In the genomic region with DNA sequence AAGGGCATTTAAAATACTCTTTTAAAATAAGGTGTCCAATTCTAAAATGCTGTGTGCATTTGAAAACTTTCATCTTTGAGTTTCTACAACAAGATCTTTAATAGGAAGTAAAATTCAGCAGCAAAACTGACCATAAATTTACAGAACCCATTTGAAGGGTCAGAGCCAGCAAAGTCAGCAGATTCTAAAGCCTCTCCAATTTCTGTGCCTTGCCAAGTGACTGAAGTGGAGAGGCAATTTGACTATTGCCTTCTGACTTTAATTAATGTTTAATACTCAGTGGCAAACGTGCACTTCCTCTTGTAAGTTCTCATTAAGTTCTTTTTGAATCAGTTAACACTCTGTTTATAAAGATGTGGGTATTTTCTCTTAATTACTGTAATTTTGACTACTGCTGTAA, we compare ENCODE assay signal across 13 cellular contexts.
"Had no signal": no experiment of that assay in that cellular context is flagged by ENCODE, and none has a peak within 500 bp of the region (broad histone marks: within the 10 kb centered on the region; RNA-seq: fewer than 3 reads in every experiment).

No MANE protein-coding gene starts in this region.

- H3K36me3 Mint-ChIP-seq: activated naive CD4-positive, alpha-beta T cell treated with anti-CD3 and anti-CD28 coated beads, Interleukin-2, amount 50 U/mL, for 24 hours had no signal

- ATAC-seq: left colon had no signal

- H3K4me1 Mint-ChIP-seq: activated B cell treated with CpG ODN at 0.5 μM for 24 hours; activated CD4-positive, alpha-beta T cell treated with anti-CD3 and anti-CD28 coated beads, Interleukin-2, amount 10 ng/mL, durations not matched to agents 24 days and 14 days; activated naive CD4-positive, alpha-beta T cell treated with anti-CD3 and anti-CD28 coated beads, Interleukin-2, amount 50 U/mL, for 24 hours had no signal

- H3K27ac ChIP-seq: colonic mucosa, upper lobe of left lung had no signal

- DNase-seq: activated B cell treated with CpG ODN at 0.5 μM for 24 hours; activated CD4-positive, alpha-beta T cell treated with anti-CD3 and anti-CD28 coated beads, Interleukin-2, amount 10 ng/mL, durations not matched to agents 24 days and 14 days; caudate nucleus; colonic mucosa; effector CD4-positive, alpha-beta T cell; foreskin melanocyte; left colon; mammary epithelial cell; nephron progenitor cell; stimulated activated CD4-positive, alpha-beta T cell treated with anti-CD3 and anti-CD28 coated beads, Interleukin-2, amount 100 ng/mL, for 48 hours; stimulated activated naive CD4-positive, alpha-beta T cell treated with Interleukin-2 at 50 U/mL for 16 hours; upper lobe of left lung had no signal

- H3K4me3 Mint-ChIP-seq: activated B cell treated with CpG ODN at 0.5 μM for 24 hours; activated CD4-positive, alpha-beta T cell treated with anti-CD3 and anti-CD28 coated beads, Interleukin-2, amount 10 ng/mL, durations not matched to agents 24 days and 14 days; activated naive CD4-positive, alpha-beta T cell treated with anti-CD3 and anti-CD28 coated beads, Interleukin-2, amount 50 U/mL, for 24 hours; nephron progenitor cell had no signal

- H3K27ac Mint-ChIP-seq: activated B cell treated with CpG ODN at 0.5 μM for 24 hours; activated CD4-positive, alpha-beta T cell treated with anti-CD3 and anti-CD28 coated beads, Interleukin-2, amount 10 ng/mL, durations not matched to agents 24 days and 14 days; activated naive CD4-positive, alpha-beta T cell treated with anti-CD3 and anti-CD28 coated beads, Interleukin-2, amount 50 U/mL, for 24 hours; nephron progenitor cell had no signal

- H3K27me3 ChIP-seq: colonic mucosa, upper lobe of left lung had no signal

- H3K4me3 ChIP-seq: colonic mucosa, upper lobe of left lung had no signal

- H3K9me3 Mint-ChIP-seq: activated CD4-positive, alpha-beta T cell treated with anti-CD3 and anti-CD28 coated beads, Interleukin-2, amount 10 ng/mL, durations not matched to agents 24 days and 14 days; activated naive CD4-positive, alpha-beta T cell treated with anti-CD3 and anti-CD28 coated beads, Interleukin-2, amount 50 U/mL, for 24 hours had no signal

- H3K27me3 Mint-ChIP-seq: activated CD4-positive, alpha-beta T cell treated with anti-CD3 and anti-CD28 coated beads, Interleukin-2, amount 10 ng/mL, durations not matched to agents 24 days and 14 days had no signal
